ENCODE assay signal across 15 cellular contexts in the genomic region with DNA sequence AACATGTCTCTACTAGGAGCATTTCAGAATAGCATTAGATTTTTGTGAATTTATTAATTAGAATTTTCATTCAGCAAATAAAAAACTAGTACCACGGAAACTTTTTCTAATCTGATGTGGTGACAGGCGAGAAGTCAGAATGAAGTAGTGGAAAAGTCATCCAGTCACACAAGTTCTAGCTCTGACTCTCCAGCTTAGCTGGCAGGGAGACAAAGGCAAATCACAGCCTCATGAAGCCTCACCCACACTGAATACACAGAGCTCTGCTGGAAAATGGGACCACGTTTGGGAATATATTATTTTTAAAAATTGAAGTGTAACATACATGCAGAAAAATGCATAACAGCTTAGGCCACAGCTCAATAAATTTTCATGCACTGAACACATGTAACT.
DNase-seq lines count a peak whose midpoint lies in the region; ATAC-seq and TF ChIP-seq lines count a peak whose summit lies in the region.
"Had no signal": no experiment of that assay in that cellular context is flagged by ENCODE, and none has a peak within 500 bp of the region (broad histone marks: within the 10 kb centered on the region; RNA-seq: fewer than 3 reads in every experiment).

No MANE protein-coding gene starts in this region.

- H3K4me3 ChIP-seq in PC-3 (ENCODE audit: low read length) (no peak overlapping the region), prostate gland (no peak overlapping the region)
- H3K4me3 ChIP-seq: SK-N-MC had no signal

- 26% methylated on average over 3 of the region's 3 CpGs for WGBS in prostate gland

- TF ChIP-seq POLR2A in prostate gland (IDR thresholded peaks at IDR 0.05), result no peak

- no peaks in the 10 kb centered on the region for H3K9me2 ChIP-seq in PC-3 (replicated peaks; ENCODE audit: low read length)

- H3K9ac ChIP-seq in PC-3 (ENCODE audit: low read length), result no peak overlapping the region

- intact Hi-C loops in PC-3 (cut with micrococcal nuclease) (loop anchor here (1.0 kb wide), 1 partner anchor 24 kb away; no protein-coding TSS in a partner anchor), left cardiac atrium (cut with DNase I) (no loop called here), prostate gland (cut with DNase I) (no loop called here)

- no peak for TF ChIP-seq CTCF in PC-3 (conservative IDR thresholded peaks at IDR 0.05; ENCODE audit: low read depth, low read length)
- TF ChIP-seq CTCF in prostate gland (IDR thresholded peaks at IDR 0.05), result no peak

- CTCF ChIA-PET in PC-3 (lab: Charles Lee), result interaction anchor here (0.5 to 0.6 kb wide), 2 partner anchors 38 to 557 kb away, joined by 6 to 7 read pairs; no protein-coding TSS in a partner anchor

- POLR2A ChIA-PET in PC-3 (lab: Charles Lee; ENCODE audit: unreplicated experiment), result interaction anchor here (0.6 kb wide), 1 partner anchor 429 kb away, joined by 4 read pairs; no protein-coding TSS in a partner anchor

- H3K27ac ChIP-seq in PC-3 (ENCODE audit: low read length) (no peak overlapping the region), prostate gland (no peak overlapping the region)
- H3K27ac ChIP-seq: 22Rv1, SK-N-MC had no signal

- no peaks in the 10 kb centered on the region for H3K27me3 ChIP-seq in PC-3 (ENCODE audit: low read length)
- no peaks in the 10 kb centered on the region for H3K27me3 ChIP-seq in prostate gland (replicated peaks; ENCODE audit: insufficient read depth)

- H2AFZ ChIP-seq in PC-3 (ENCODE audit: low read length), result no peak overlapping the region

- H3K79me2 ChIP-seq in PC-3 (ENCODE audit: low read length), result no peaks in the 10 kb centered on the region

- ATAC-seq in PC-3, result peak; percentile 91
- ATAC-seq in left cardiac atrium, result peak; percentile 81 to 92
- ATAC-seq in HG02885 (IDR thresholded peaks at IDR 0.05; ENCODE audit: poor library complexity, unreplicated experiment), result no peak
- ATAC-seq: Panc1 had no signal

- H3K36me3 ChIP-seq in PC-3 (ENCODE audit: low read depth, low read length) (no peaks in the 10 kb centered on the region), prostate gland (no peaks in the 10 kb centered on the region)

- no peaks in the 10 kb centered on the region for H4K20me1 ChIP-seq in PC-3 (ENCODE audit: low read length)

- DNase-seq in DMS79 treated with DMSO at 0.1 percent for 48 hours (lab: John Stamatoyannopoulos, UW) (peak; percentile 59), DMS79 (lab: John Stamatoyannopoulos, UW) (no peak), PC-3 (peak; percentile 46), left cardiac atrium (peak; percentile 45), prostate gland (ENCODE audit: low spot score) (peak; percentile 33), AG20443 (ENCODE audit: low spot score) (no peak), NOMO-1 (lab: John Stamatoyannopoulos, UW; ENCODE audit: unreplicated experiment in 2 of 2) (no peak)
- DNase-seq: DMS 273 treated with DMSO at 0.1 percent for 48 hours, GF-D8, HCEC 1CT, NCI-H524 treated with DMSO at 0.1 percent for 48 hours had no signal

- H3K4me1 ChIP-seq in PC-3 (ENCODE audit: insufficient read depth, low read length), result peaks cover 10% of the 10 kb centered on the region
- H3K4me1 ChIP-seq in prostate gland (replicated peaks), result no peaks in the 10 kb centered on the region

- H3F3A ChIP-seq in PC-3 (ENCODE audit: low read length, unreplicated experiment), result no peaks in the 10 kb centered on the region

- H3K4me2 ChIP-seq in PC-3 (ENCODE audit: low read length), result no peak overlapping the region

- no TSS peak for BruUV-seq in PC-3 (replicated peaks; lab: Mats Ljungman, UMichigan)

- H3K9me3 ChIP-seq in PC-3 (ENCODE audit: low read length), result no peaks in the 10 kb centered on the region
- H3K9me3 ChIP-seq in prostate gland, result no peaks in the 10 kb centered on the region

Comparison
In these comparisons a context has a peak if more than half of its experiments do, and no peak if none do; other contexts are left out.
1. DNase-seq: peak in DMS79 treated with DMSO at 0.1 percent for 48 hours (single experiment), PC-3 (single experiment), left cardiac atrium (single experiment) and prostate gland (single experiment); none in DMS79 (single experiment), AG20443 (single experiment) and NOMO-1 (0 of 2).